ENCODE assay signal across 7 cellular contexts in the genomic region with DNA sequence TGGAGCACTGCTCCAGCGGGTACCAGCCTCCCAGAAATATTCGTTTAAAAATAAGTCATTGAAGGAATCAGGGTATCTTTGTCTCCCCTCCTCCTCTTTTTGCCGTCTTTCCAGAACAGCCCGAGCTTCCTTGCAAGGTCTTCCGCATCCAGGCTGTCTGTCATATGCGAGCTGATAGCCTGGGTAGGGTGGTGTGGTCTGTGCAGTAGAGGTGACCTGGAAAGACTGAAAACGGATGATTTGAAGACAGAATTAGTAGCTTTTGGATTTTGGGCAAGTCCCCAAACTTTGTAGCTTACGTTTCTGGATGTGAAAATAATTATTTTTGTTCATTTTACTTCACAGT. TPM values are rescaled to one million over a fixed set of nuclear protein-coding genes. Genes with fewer than 3 reads are reported as not detected.
A peak's percentile ranks its signal among the peaks of the same experiment; 100 is the strongest.
DNase-seq lines count a peak whose midpoint lies in the region; ATAC-seq lines count a peak whose summit lies in the region.

No MANE protein-coding gene starts in this region.

- H3K27me3 Mint-ChIP-seq in activated CD8-positive, alpha-beta T cell treated with anti-CD3 and anti-CD28 coated beads, Interleukin-2, amount 10 ng/mL, durations not matched to agents 7 days and 5 days (ENCODE audit: low read depth): peaks cover 6% of the 10 kb centered on the region
- H3K27me3 Mint-ChIP-seq in stimulated activated naive CD8-positive, alpha-beta T cell treated with anti-CD3 and anti-CD28 coated beads, Interleukin-15, amount 100 ng/mL, for 72 hours: no peaks in the 10 kb centered on the region

- H3K9ac ChIP-seq in iPS-18a (ENCODE audit: low read length): peak overlapping the region; percentile 14

- H3K4me1 Mint-ChIP-seq in activated CD8-positive, alpha-beta T cell treated with anti-CD3 and anti-CD28 coated beads, Interleukin-2, amount 10 ng/mL, durations not matched to agents 7 days and 5 days (ENCODE audit: low read depth): peaks cover 19% of the 10 kb centered on the region
- peaks cover 12% of the 10 kb centered on the region for H3K4me1 Mint-ChIP-seq in stimulated activated naive CD8-positive, alpha-beta T cell treated with anti-CD3 and anti-CD28 coated beads, Interleukin-15, amount 100 ng/mL, for 72 hours

- no peaks in the 10 kb centered on the region for H3K36me3 Mint-ChIP-seq in activated CD8-positive, alpha-beta T cell treated with anti-CD3 and anti-CD28 coated beads, Interleukin-2, amount 10 ng/mL, durations not matched to agents 7 days and 5 days (ENCODE audit: low read depth)

- peaks cover 4% of the 10 kb centered on the region for H3K4me1 ChIP-seq in iPS-18a (ENCODE audit: control insufficient read depth, low read depth, low read length)

- no peak for DNase-seq in activated CD8-positive, alpha-beta T cell treated with anti-CD3 and anti-CD28 coated beads, Interleukin-2, amount 10 ng/mL, durations not matched to agents 7 days and 5 days
- DNase-seq in stimulated activated naive CD8-positive, alpha-beta T cell treated with anti-CD3 and anti-CD28 coated beads, Interleukin-15, amount 100 ng/mL, for 72 hours: no peak

- CTCF ChIA-PET in activated CD8-positive, alpha-beta T cell treated with anti-CD3 and anti-CD28 coated beads, Interleukin-2, amount 10 ng/mL, durations not matched to agents 7 days and 5 days (lab: Charles Lee): interaction anchor here (1.1 to 2.5 kb wide), 6 partner anchors 9 to 210 kb away, joined by 3 to 20 read pairs (median 5); no protein-coding TSS in a partner anchor

- no peaks in the 10 kb centered on the region for H3K9me3 Mint-ChIP-seq in activated CD8-positive, alpha-beta T cell treated with anti-CD3 and anti-CD28 coated beads, Interleukin-2, amount 10 ng/mL, durations not matched to agents 7 days and 5 days (ENCODE audit: insufficient read depth)
- no peaks in the 10 kb centered on the region for H3K9me3 Mint-ChIP-seq in stimulated activated naive CD8-positive, alpha-beta T cell treated with anti-CD3 and anti-CD28 coated beads, Interleukin-15, amount 100 ng/mL, for 72 hours

- H3K4me3 ChIP-seq in iPS-18a (ENCODE audit: low read length): peak overlapping the region; percentile 93

- H3K36me3 ChIP-seq in iPS-18a (ENCODE audit: control insufficient read depth, low read depth, low read length): no peaks in the 10 kb centered on the region

- peak overlapping the region; percentile 97 for H3K27ac Mint-ChIP-seq in activated CD8-positive, alpha-beta T cell treated with anti-CD3 and anti-CD28 coated beads, Interleukin-2, amount 10 ng/mL, durations not matched to agents 7 days and 5 days
- peak overlapping the region; percentile 95 to 96 for H3K27ac Mint-ChIP-seq in stimulated activated naive CD8-positive, alpha-beta T cell treated with anti-CD3 and anti-CD28 coated beads, Interleukin-15, amount 100 ng/mL, for 72 hours

- H3K27me3 ChIP-seq in iPS-18a (ENCODE audit: control insufficient read depth, insufficient read depth, low read length): peaks cover 5% of the 10 kb centered on the region

- H3K4me3 Mint-ChIP-seq in activated CD8-positive, alpha-beta T cell treated with anti-CD3 and anti-CD28 coated beads, Interleukin-2, amount 10 ng/mL, durations not matched to agents 7 days and 5 days: peak overlapping the region; percentile 98
- peak overlapping the region; percentile 91 to 97 for H3K4me3 Mint-ChIP-seq in stimulated activated naive CD8-positive, alpha-beta T cell treated with anti-CD3 and anti-CD28 coated beads, Interleukin-15, amount 100 ng/mL, for 72 hours

- no peak overlapping the region for H3K27ac ChIP-seq in iPS-18a (ENCODE audit: low read length)

- H3K9me3 ChIP-seq in iPS-18a (ENCODE audit: control insufficient read depth, low read depth, low read length): no peaks in the 10 kb centered on the region

- POLR2A ChIA-PET in activated CD8-positive, alpha-beta T cell treated with anti-CD3 and anti-CD28 coated beads, Interleukin-2, amount 10 ng/mL, durations not matched to agents 7 days and 5 days (lab: Charles Lee): interaction anchor here (0.7 to 1.9 kb wide), 3 partner anchors 96 to 619 kb away, joined by 3 to 10 read pairs (median 3); a partner anchor contains a TSS

- ATAC-seq in GM19035 (IDR thresholded peaks at IDR 0.05; ENCODE audit: unreplicated experiment) (peak; percentile 8), HG03175 (IDR thresholded peaks at IDR 0.05; ENCODE audit: unreplicated experiment) (peak; percentile 1), GM21526 (IDR thresholded peaks at IDR 0.05; ENCODE audit: low FRiP score, unreplicated experiment) (no peak), HG02840 (IDR thresholded peaks at IDR 0.05; ENCODE audit: low FRiP score, unreplicated experiment) (no peak)
- peak; percentile 10 for ATAC-seq in activated CD8-positive, alpha-beta T cell treated with anti-CD3 and anti-CD28 coated beads, Interleukin-2, amount 10 ng/mL, durations not matched to agents 7 days and 5 days
- no peak for ATAC-seq in stimulated activated naive CD8-positive, alpha-beta T cell treated with anti-CD3 and anti-CD28 coated beads, Interleukin-15, amount 100 ng/mL, for 72 hours

RNA-seq across cellular contexts. Expression of a gene that starts 0.5 kb away (rescaled TPM):
- 10 to 100 TPM; 19.3 to 22.1 TPM for total RNA-seq in activated CD8-positive, alpha-beta T cell treated with anti-CD3 and anti-CD28 coated beads, Interleukin-2, amount 10 ng/mL, durations not matched to agents 7 days and 5 days

RNA-seq across cellular contexts. Expression of a gene that starts 6.4 kb away (rescaled TPM):
- total RNA-seq in activated CD8-positive, alpha-beta T cell treated with anti-CD3 and anti-CD28 coated beads, Interleukin-2, amount 10 ng/mL, durations not matched to agents 7 days and 5 days: not detected

Comparison
In these comparisons a context has a peak if more than half of its experiments do, and no peak if none do; other contexts are left out.
1. ATAC-seq: peak in GM19035 (single experiment), HG03175 (single experiment) and activated CD8-positive, alpha-beta T cell treated with anti-CD3 and anti-CD28 coated beads, Interleukin-2, amount 10 ng/mL, durations not matched to agents 7 days and 5 days (single experiment); none in stimulated activated naive CD8-positive, alpha-beta T cell treated with anti-CD3 and anti-CD28 coated beads, Interleukin-15, amount 100 ng/mL, for 72 hours (single experiment), GM21526 (single experiment) and HG02840 (single experiment).